In the genomic region with DNA sequence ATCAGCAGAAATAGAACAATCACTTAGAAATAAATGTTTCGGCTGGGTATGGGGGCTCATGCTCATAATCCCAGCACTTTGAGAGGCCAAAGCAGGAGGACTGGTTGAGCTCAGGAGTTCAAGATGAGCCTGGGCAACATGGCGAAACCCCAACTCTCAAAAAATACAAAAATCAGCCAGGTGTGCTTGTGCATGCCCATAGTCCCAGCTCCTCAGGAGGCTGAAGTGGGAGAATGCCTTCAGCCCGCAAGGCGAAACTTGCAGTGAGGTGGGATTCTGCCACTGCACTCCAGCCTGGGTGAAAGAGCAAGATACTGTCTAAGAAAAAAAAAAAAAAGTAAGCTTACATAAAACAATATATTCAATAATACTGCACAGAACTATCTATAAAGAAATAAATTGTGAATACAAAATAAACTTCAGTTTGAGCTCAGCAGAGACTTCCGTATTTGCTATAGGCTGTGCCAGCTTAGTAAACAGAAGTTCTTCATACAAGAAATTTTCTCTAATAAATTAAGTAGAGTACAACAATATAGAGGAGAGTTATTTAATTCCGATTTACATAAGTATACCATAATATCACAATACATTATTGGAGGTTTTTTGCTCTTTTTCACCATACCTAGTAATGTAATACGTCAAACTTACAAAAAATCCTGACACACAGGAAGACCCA, we compare ENCODE assay signal across 11 cellular contexts. TPM values are rescaled to one million over a fixed set of nuclear protein-coding genes. Genes with fewer than 3 reads are reported as not detected.
DNase-seq lines count a peak whose midpoint lies in the region; ATAC-seq, FAIRE-seq and TF ChIP-seq lines count a peak whose summit lies in the region.
"Had no signal": no experiment of that assay in that cellular context is flagged by ENCODE, and none has a peak within 500 bp of the region (broad histone marks: within the 10 kb centered on the region; RNA-seq: fewer than 3 reads in every experiment).

No MANE protein-coding gene starts in this region.

- POLR2A ChIA-PET in K562 (lab: Yijun Ruan, JAX): interaction anchor here (0.7 to 1.7 kb wide), 3 partner anchors 10 to 72 kb away, joined by 3 read pairs; no protein-coding TSS in a partner anchor
- POLR2A ChIA-PET in HEK293T (lab: Yijun Ruan, JAX): no interaction called here
- POLR2A ChIA-PET in PC-9 (lab: Charles Lee; ENCODE audit: unreplicated experiment): interaction anchor here (0.7 kb wide), 1 partner anchor 10 kb away, joined by 9 read pairs; no protein-coding TSS in a partner anchor

- no peaks in the 10 kb centered on the region for H3K9me2 ChIP-seq in PC-9 (ENCODE audit: insufficient read depth)

- H3K36me3 ChIP-seq in K562 (ENCODE audit: control insufficient read depth, insufficient read depth, low read length) (peaks cover 26% of the 10 kb centered on the region), PC-9 (ENCODE audit: low read depth) (peaks cover 16% of the 10 kb centered on the region; the same call in 1 of the 2 replicates)

- H3K9me3 ChIP-seq in K562 (replicated peaks; ENCODE audit: control insufficient read depth, insufficient read depth, low read depth, low read length) (no peaks in the 10 kb centered on the region), PC-9 (ENCODE audit: insufficient read depth, low read depth) (no peaks in the 10 kb centered on the region)
- H3K9me3 ChIP-seq: heart left ventricle had no signal

- no peaks in the 10 kb centered on the region for H3K9me1 ChIP-seq in K562 (ENCODE audit: control insufficient read depth, insufficient read depth, low read length)

- H3K27me3 ChIP-seq in K562 (ENCODE audit: control insufficient read depth in 2 of 2, insufficient read depth in 2 of 2, low read length in 2 of 2) (no peaks in the 10 kb centered on the region), PC-9 (ENCODE audit: insufficient read depth, low read depth) (no peaks in the 10 kb centered on the region)
- H3K27me3 ChIP-seq: heart left ventricle had no signal

- WGBS in K562 (ENCODE audit: insufficient coverage, low coverage, missing lambda C conversion rate): 89% methylated on average over 7 of the region's 7 CpGs

- no peak overlapping the region for H3K9ac ChIP-seq in K562 (ENCODE audit: insufficient read depth in 1 of 2, low read depth in 2 of 2, low read length in 2 of 2)

- H3K4me1 ChIP-seq in K562 (replicated peaks in 1 of 2; ENCODE audit: control insufficient read depth in 2 of 2, insufficient read depth in 2 of 2, low read length in 2 of 2) (peaks cover 0 to 5% of the 10 kb centered on the region in 2 experiments; a peak in 2 of 5 replicates), PC-9 (replicated peaks; ENCODE audit: insufficient read depth) (no peaks in the 10 kb centered on the region)

- H3K4me2 ChIP-seq in K562 (ENCODE audit: insufficient read depth, low read length) (peak overlapping the region; percentile 25; the same call in 1 of the 2 replicates), PC-9 (no peak overlapping the region)

- H3F3A ChIP-seq in PC-9 (ENCODE audit: insufficient read depth, low read depth): peaks cover 5% of the 10 kb centered on the region; the same call in 1 of the 2 replicates

- TF ChIP-seq RAD21 in K562 (CRISPR knock-in tag; conservative IDR thresholded peaks at IDR 0.05 in 1 of 2, IDR thresholded peaks at IDR 0.05 in 1 of 2): no peak

- TF ChIP-seq POLR2A in K562 (conservative IDR thresholded peaks at IDR 0.05): no peak

- no peak for TF ChIP-seq CTCF in K562 (IDR thresholded peaks at IDR 0.05 in 2 of 3, conservative IDR thresholded peaks at IDR 0.05 in 1 of 3; ENCODE audit: insufficient read depth in 2 of 3, low read depth in 1 of 3, low read length in 3 of 3)
- no peak for TF ChIP-seq CTCF in PC-9 (conservative IDR thresholded peaks at IDR 0.05)

- BruUV-seq in K562 (replicated peaks; lab: Mats Ljungman, UMichigan) (no TSS peak), PC-9 (replicated peaks; lab: Mats Ljungman, UMichigan) (no TSS peak)

- DNase-seq in K562 (ENCODE audit: extremely low read depth in 1 of 4, low spot score in 3 of 4) (no peak), sciatic nerve (ENCODE audit: low spot score) (no peak), HEK293T (ENCODE audit: extremely low spot score) (no peak), PC-9 (no peak), 8988T (no peak)
- DNase-seq: activated effector memory CD4-positive, alpha-beta T cell treated with Interleukin-2 at 50 U/mL for 16 hours; heart left ventricle; stimulated activated CD4-positive, alpha-beta T cell treated with anti-CD3 and anti-CD28 coated beads, Interleukin-12 subunit alpha, Interleukin-12 subunit beta, amount 100 ng/mL, for 4 hours had no signal

- ATAC-seq in GM18907 (IDR thresholded peaks at IDR 0.05; ENCODE audit: unreplicated experiment) (peak; percentile 7), HG03565 (IDR thresholded peaks at IDR 0.05; ENCODE audit: unreplicated experiment) (peak; percentile 5), K562 (peak; percentile 25; the same call in 1 of the 3 replicates), sciatic nerve (peak; percentile 15), HG02571 (IDR thresholded peaks at IDR 0.05; ENCODE audit: unreplicated experiment) (no peak)

- H3K4me3 ChIP-seq in K562 (no peak overlapping the region), PC-9 (no peak overlapping the region)

- H4K20me1 ChIP-seq in K562 (replicated peaks; ENCODE audit: control insufficient read depth, insufficient read depth, low read length) (no peaks in the 10 kb centered on the region), PC-9 (ENCODE audit: insufficient read depth) (no peaks in the 10 kb centered on the region)

- H3K27ac ChIP-seq in K562 (ENCODE audit: extremely low read depth, low read depth, low read length) (peak overlapping the region; percentile 73; the same call in 2 of the 3 replicates), PC-9 (no peak overlapping the region)

- TF ChIP-seq EP300 in K562 (IDR thresholded peaks at IDR 0.05; ENCODE audit: low read length): no peak

- H3K79me2 ChIP-seq in K562 (ENCODE audit: control insufficient read depth, insufficient read depth, low read length) (0 out of 3 replicates have a peak, but pooled peaks cover 2% of the 10 kb centered on the region), PC-9 (ENCODE audit: low read depth) (no peaks in the 10 kb centered on the region)

- CTCF ChIA-PET in K562 (lab: Yijun Ruan, JAX; ENCODE audit: low intra/inter-chr PET ratio) (no interaction called here), HEK293T (lab: Yijun Ruan, JAX) (interaction anchor here (1.0 kb wide), 1 partner anchor 18 kb away, joined by 4 read pairs; no protein-coding TSS in a partner anchor), PC-9 (lab: Charles Lee) (interaction anchor here (0.5 to 1.1 kb wide), 4 partner anchors 11 to 395 kb away, joined by 3 to 9 read pairs (median 4); no protein-coding TSS in a partner anchor)

- peak overlapping the region; percentile 75 for H2AFZ ChIP-seq in K562 (ENCODE audit: low read depth, low read length)
- H2AFZ ChIP-seq in PC-9: no peak overlapping the region

- in situ Hi-C loops in K562 (cut with MboI): no loop called here

- intact Hi-C loops in K562 (cut with micrococcal nuclease): no loop called here
- intact Hi-C loops in sciatic nerve (cut with DNase I): no loop called here
- intact Hi-C loops in PC-9 (cut with micrococcal nuclease; ENCODE audit: unreplicated experiment): no loop called here

- FAIRE-seq in K562 (lab: Jason Lieb, UNC): no peak

TF ChIP-seq in K562, 482 proteins besides CTCF, POLR2A, EP300 and RAD21:
- TF ChIP-seq NFXL1 (CRISPR knock-in tag; IDR thresholded peaks at IDR 0.05): no peak
- no peak for TF ChIP-seq SIN3A (IDR thresholded peaks at IDR 0.05; ENCODE audit: borderline replicate concordance in 2 of 2, control insufficient read depth in 1 of 2, low read depth in 2 of 2, low read length in 2 of 2)
- no peak for TF ChIP-seq MYC (IDR thresholded peaks at IDR 0.05; ENCODE audit: low read depth, low read length)
- TF ChIP-seq MYC (CRISPR knock-in tag; IDR thresholded peaks at IDR 0.05; ENCODE audit: borderline replicate concordance, low read depth): no peak
- TF ChIP-seq KDM4B (IDR thresholded peaks at IDR 0.05; ENCODE audit: borderline replicate concordance in 2 of 2, low read depth in 1 of 2): no peak
TF ChIP-seq in K562: peak in this region for 0.

TF ChIP-seq in HEK293T, 16 proteins besides CTCF, POLR2A, EP300 and RAD21:
- no peak for TF ChIP-seq CTBP1 (IDR thresholded peaks at IDR 0.05; ENCODE audit: borderline replicate concordance)
- TF ChIP-seq FOXM1 (IDR thresholded peaks at IDR 0.05; ENCODE audit: borderline replicate concordance): no peak
- TF ChIP-seq NFRKB (IDR thresholded peaks at IDR 0.05): no peak
- TF ChIP-seq ELF4 (IDR thresholded peaks at IDR 0.05): no peak
- no peak for TF ChIP-seq L3MBTL2 (conservative IDR thresholded peaks at IDR 0.05)

RNA-seq across cellular contexts. Expression of gene SRBD1, which starts 43.6 kb away (rescaled TPM):
- total RNA-seq in K562 (2011; cell fraction: chromatin; rRNA removed; ENCODE audit: low replicate concordance): 17.6 and 65.7 TPM in 2 replicates
- total RNA-seq in K562 (2011; cell fraction: nucleolus; rRNA removed): 9.3 and 12.1 TPM in 2 replicates
- total RNA-seq in K562 (2011; cell fraction: nucleoplasm; rRNA removed): 18.6 and 21.4 TPM in 2 replicates
- total RNA-seq in K562 (2014; rRNA removed) (14.7 and 16.1 TPM in 2 replicates), K562 (2014; rRNA removed; fragmentation: Illumina TruSeq; extraction: Trizol) (23.2 and 28.0 TPM in 2 replicates), K562 (2015; rRNA removed; fragmentation: Illumina TruSeq; extraction: Trizol) (19.5 and 21.3 TPM in 2 replicates), K562 (2021) (13.0 and 14.6 TPM in 2 replicates), sciatic nerve (22.5 TPM), PC-9 (2021) (17.8 and 20.9 TPM in 2 replicates)
- polyA plus RNA-seq in K562 (2011; rRNA removed) (9.4 and 12.6 TPM in 2 replicates), K562 (2014; fragmentation: Illumina TruSeq; extraction: Trizol) (12.5 and 15.5 TPM in 2 replicates), K562 (2014; fragmentation: Nextera tagmentation; extraction: Ambion mirVana) (10 to 100 TPM in 1 of 2 experiments, 1 to 10 TPM in 1; 6.9 to 16.2 TPM), K562 (2014; rRNA removed) (7.8 and 8.3 TPM in 2 replicates)
- 2.2 and 4.4 TPM in 2 replicates for polyA plus RNA-seq in K562 (2011; cell fraction: cytosol; rRNA removed)
- polyA plus RNA-seq in K562 (2011; cell fraction: nucleus; rRNA removed): 7.7 and 10.2 TPM in 2 replicates
- 8.7 and 10.8 TPM in 2 replicates for polyA plus RNA-seq in K562 (2012)
- polyA minus RNA-seq in K562 (2011; rRNA and poly(A)+ RNA removed): 44.2 and 47.9 TPM in 2 replicates
- 8.1 and 12.8 TPM in 2 replicates for polyA minus RNA-seq in K562 (2011; cell fraction: cytosol; rRNA and poly(A)+ RNA removed)
- polyA minus RNA-seq in K562 (2011; cell fraction: nucleus; rRNA and poly(A)+ RNA removed): 27.5 and 45.9 TPM in 2 replicates
